In the genomic region with DNA sequence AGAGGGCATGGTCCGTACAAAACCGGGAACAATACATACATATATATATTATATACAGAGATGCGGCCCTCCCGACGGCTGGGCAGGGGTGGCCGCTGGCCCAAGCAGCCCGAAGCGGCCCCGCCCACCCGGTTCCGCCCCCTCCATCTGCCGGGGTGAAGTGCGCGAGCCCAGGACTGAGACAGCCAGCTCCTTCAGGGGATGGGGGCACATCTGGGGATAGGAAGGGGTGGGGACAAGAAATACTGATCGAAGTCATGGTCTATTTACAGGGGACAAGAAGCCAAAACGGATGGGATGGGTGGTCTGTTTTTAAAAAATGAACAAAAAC, we compare ENCODE assay signal across 14 cellular contexts. TPM values are rescaled to one million over a fixed set of nuclear protein-coding genes. Genes with fewer than 3 reads are reported as not detected.
A peak's percentile ranks its signal among the peaks of the same experiment; 100 is the strongest.
DNase-seq lines count a peak whose midpoint lies in the region; ATAC-seq and TF ChIP-seq lines count a peak whose summit lies in the region.
"Had no signal": no experiment of that assay in that cellular context is flagged by ENCODE, and none has a peak within 500 bp of the region (broad histone marks: within the 10 kb centered on the region; RNA-seq: fewer than 3 reads in every experiment).

No MANE protein-coding gene starts in this region.

- 35 to 76% (median 41%) methylated on average over 2 to 16 of the region's 16 CpGs for WGBS in adrenal gland, 4 donors
- WGBS in right cardiac atrium, result 26% methylated on average over 16 of the region's 16 CpGs

- H3K4me1 ChIP-seq in adrenal gland (replicated peaks in 1 of 2), result peaks cover 21 to 24% of the 10 kb centered on the region in 2 donors
- peaks cover 6% of the 10 kb centered on the region for H3K4me1 ChIP-seq in right cardiac atrium (ENCODE audit: control insufficient read depth, insufficient read depth, low read length)
- peaks cover 35 to 47% of the 10 kb centered on the region in 2 donors for H3K4me1 ChIP-seq in gastrocnemius medialis

- H3K9me3 ChIP-seq in adrenal gland (replicated peaks in 1 of 3) (no peaks in the 10 kb centered on the region), right cardiac atrium (ENCODE audit: control insufficient read depth, low read length) (no peaks in the 10 kb centered on the region), gastrocnemius medialis (no peaks in the 10 kb centered on the region)
- H3K9me3 ChIP-seq: HAP-1 had no signal

- H3K4me3 ChIP-seq in adrenal gland (no peak overlapping the region), right cardiac atrium (ENCODE audit: low read length) (no peak overlapping the region), gastrocnemius medialis (no peak overlapping the region)
- H3K4me3 ChIP-seq: HAP-1 had no signal

- H3K36me3 ChIP-seq in adrenal gland (replicated peaks in 1 of 2) (peaks cover 0 to 48% of the 10 kb centered on the region in 2 donors), gastrocnemius medialis (peaks cover 0 to 31% of the 10 kb centered on the region in 2 donors)

- no peak for TF ChIP-seq CTCF in adrenal gland (IDR thresholded peaks at IDR 0.05)
- TF ChIP-seq CTCF in gastrocnemius medialis (IDR thresholded peaks at IDR 0.05 in 4 of 5, conservative IDR thresholded peaks at IDR 0.05 in 1 of 5), result no peak

- intact Hi-C loops in adrenal gland (cut with DNase I) (no loop called here), right cardiac atrium (cut with DNase I) (loop anchor here in 1 of 4 donors (10.0 kb wide), 1 partner anchor 61 kb away; no protein-coding TSS in a partner anchor), gastrocnemius medialis (cut with DNase I; ENCODE audit: low total_unique reads) (loop anchor here (2.0 to 5.0 kb wide), 3 partner anchors 21 to 39 kb away; a partner anchor contains a TSS)

- in situ Hi-C loops in gastrocnemius medialis (cut with MboI; ENCODE audit: low sequenced_read_pairs in 4 of 4), result no loop called here

- peak overlapping the region in 4 of 5 donors; percentile 65 to 82 (median 72) for H3K27ac ChIP-seq in adrenal gland
- peak overlapping the region; percentile 90 for H3K27ac ChIP-seq in right cardiac atrium (ENCODE audit: low read length)
- H3K27ac ChIP-seq in gastrocnemius medialis, result peak overlapping the region; percentile 89 to 95 (median 95)

- no peak for TF ChIP-seq POLR2A in adrenal gland (IDR thresholded peaks at IDR 0.05)
- no peak for TF ChIP-seq POLR2A in gastrocnemius medialis (IDR thresholded peaks at IDR 0.05)

- DNase-seq in GM03348 (ENCODE audit: low spot score) (peak; percentile 70), adrenal gland (peak in 5 of 7 donors; percentile 14 to 41 (median 37)), right cardiac atrium (peak in 2 of 3 donors; percentile 75), gastrocnemius medialis (no peak), hepatic stellate cell (ENCODE audit: low spot score) (no peak), NCI-H748 (lab: John Stamatoyannopoulos, UW; ENCODE audit: unreplicated experiment) (no peak), cortex of kidney (lab: John Stamatoyannopoulos, UW) (no peak)
- DNase-seq: effector CD8-positive, alpha-beta T cell; MM.1S; NCI-H1694 treated with DMSO at 0.1 percent for 48 hours; NCI-H446 treated with DMSO at 0.1 percent for 48 hours had no signal

- H3K27me3 ChIP-seq in adrenal gland (no peaks in the 10 kb centered on the region), right cardiac atrium (ENCODE audit: control insufficient read depth, insufficient read depth) (no peaks in the 10 kb centered on the region), gastrocnemius medialis (peaks cover 0 to 2% (median 0%) of the 10 kb centered on the region in 3 donors)

- peak in 1 of 2 donors; percentile 17 for ATAC-seq in right cardiac atrium
- ATAC-seq in gastrocnemius medialis, result peak in 1 of 2 donors; percentile 8
- ATAC-seq in GM18867 (IDR thresholded peaks at IDR 0.05; ENCODE audit: unreplicated experiment), result no peak

RNA-seq across cellular contexts. Expression of a gene that starts 3.8 kb away (rescaled TPM):
- 10 to 100 TPM in 1 of 8 donors, 1 to 10 TPM in 7; 1.3 to 12.6 (median 4.0) TPM for total RNA-seq in adrenal gland
- polyA plus RNA-seq in adrenal gland, result 10 to 100 TPM in 1 of 3 donors, 1 to 10 TPM in 2; 1.1 to 11.0 (median 3.0) TPM
- 1 to 10 TPM; 2.4 to 4.0 (median 3.5) TPM for total RNA-seq in right cardiac atrium
- 3.3 TPM for polyA plus RNA-seq in right cardiac atrium
- 1 to 10 TPM in 1 of 4 donors, under 1 TPM in 2, not detected in 1; 0.04 to 3.8 (median 0.31) TPM for total RNA-seq in gastrocnemius medialis

RNA-seq across cellular contexts. Expression of a gene that starts 16.7 kb away (rescaled TPM):
- total RNA-seq in adrenal gland, result 10 to 100 TPM; 43.9 to 87.0 (median 62.0) TPM
- 100 to 1,000 TPM in 1 of 3 donors, 10 to 100 TPM in 2; 21.8 to 128 (median 27.2) TPM for polyA plus RNA-seq in adrenal gland
- 10 to 100 TPM; 33.2 to 40.7 (median 36.1) TPM for total RNA-seq in right cardiac atrium
- polyA plus RNA-seq in right cardiac atrium, result 26.5 TPM
- 10 to 100 TPM in 2 of 4 donors, 1 to 10 TPM in 2; 4.7 to 18.8 (median 11.0) TPM for total RNA-seq in gastrocnemius medialis

RNA-seq across cellular contexts. Expression of a gene that starts 32.1 kb away (rescaled TPM):
- total RNA-seq in adrenal gland (1 to 10 TPM in 3 of 8 donors, under 1 TPM in 2, not detected in 3; 0.28 to 3.0 (median 1.2) TPM), right cardiac atrium (100 to 1,000 TPM; 127 to 150 (median 133) TPM), gastrocnemius medialis (100 to 1,000 TPM; 227 to 385 (median 292) TPM)
- polyA plus RNA-seq in adrenal gland (1 to 10 TPM in 2 of 3 donors, not detected in 1; 5.2 to 5.5 TPM), right cardiac atrium (156 TPM)
- total RNA-seq: PC-3 had no signal

RNA-seq across cellular contexts. Expression of a gene that starts 38.6 kb away (rescaled TPM):
- total RNA-seq in adrenal gland, result 100 to 1,000 TPM in 7 of 8 donors, 10 to 100 TPM in 1; 98.9 to 225 (median 137) TPM
- 100 to 1,000 TPM in 1 of 3 donors, 10 to 100 TPM in 2; 48.5 to 110 (median 59.7) TPM for polyA plus RNA-seq in adrenal gland
- 100 to 1,000 TPM; 167 to 219 (median 182) TPM for total RNA-seq in right cardiac atrium
- polyA plus RNA-seq in right cardiac atrium, result 149 TPM
- total RNA-seq in gastrocnemius medialis, result 100 to 1,000 TPM; 111 to 335 (median 124) TPM

Comparison
In these comparisons a context has a peak if more than half of its experiments do, and no peak if none do; other contexts are left out.
1. DNase-seq: peak in GM03348 (single experiment), adrenal gland (5 of 7) and right cardiac atrium (2 of 3); none in gastrocnemius medialis (0 of 2), hepatic stellate cell (single experiment), NCI-H748 (single experiment) and cortex of kidney (single experiment).
2. RNA of a gene that starts 32.1 kb away (total RNA-seq): 227 to 385 TPM in gastrocnemius medialis and 127 to 150 TPM in right cardiac atrium; 0.28 to 3.0 TPM in adrenal gland; every median in the first group is over 10 times any median in the second.
3. Peak in every context shown above with its lines, with median percentiles within 50 percentile points of each other: H3K27ac ChIP-seq.